In genomic region chr19:17688853-17689595, GRCh38 we compare ENCODE assay signal across 12 cellular contexts. TPM values are rescaled to one million over a fixed set of nuclear protein-coding genes. Genes with fewer than 3 reads are reported as not detected.
DNase-seq lines count a peak whose midpoint lies in the region; ATAC-seq and TF ChIP-seq lines count a peak whose summit lies in the region.
"Had no signal": no experiment of that assay in that cellular context is flagged by ENCODE, and none has a peak within 500 bp of the region (broad histone marks: within the 10 kb centered on the region; RNA-seq: fewer than 3 reads in every experiment).

No MANE protein-coding gene starts in this region.

- ATAC-seq in activated T-cell treated with anti-CD3 and anti-CD28 coated beads, Interleukin-2, amount 50 U/mL, for 72 hours (replicated peaks in 1 of 2): no peak
- no peak for ATAC-seq in activated T-cell treated with anti-CD3 and anti-CD28 coated beads, Interleukin-2, amount 50 U/mL, for 4 hours
- ATAC-seq in WTC11 (peak; percentile 30), HG03045 (IDR thresholded peaks at IDR 0.05; ENCODE audit: unreplicated experiment) (no peak), GM18858 (IDR thresholded peaks at IDR 0.05; ENCODE audit: unreplicated experiment) (no peak)

- H3K27ac Mint-ChIP-seq in activated T-cell treated with anti-CD3 and anti-CD28 coated beads, Interleukin-2, amount 50 U/mL, for 72 hours: no peak overlapping the region
- peak overlapping the region; percentile 83 for H3K27ac Mint-ChIP-seq in WTC11
- H3K27ac Mint-ChIP-seq: activated naive CD4-positive, alpha-beta T cell treated with anti-CD3 and anti-CD28 coated beads, Interleukin-2, amount 50 U/mL, for 72 hours had no signal

- peaks cover 50% of the 10 kb centered on the region for H3K27me3 Mint-ChIP-seq in activated T-cell treated with anti-CD3 and anti-CD28 coated beads, Interleukin-2, amount 50 U/mL, for 72 hours (ENCODE audit: low read depth)
- H3K27me3 Mint-ChIP-seq in activated T-cell treated with anti-CD3 and anti-CD28 coated beads, Interleukin-2, amount 50 U/mL, for 4 hours (ENCODE audit: low read depth): peaks cover 69% of the 10 kb centered on the region
- H3K27me3 Mint-ChIP-seq in WTC11 (ENCODE audit: low read depth): no peaks in the 10 kb centered on the region; the same call in 1 of the 2 replicates

- peaks cover 15% of the 10 kb centered on the region for H3K4me1 Mint-ChIP-seq in activated T-cell treated with anti-CD3 and anti-CD28 coated beads, Interleukin-2, amount 50 U/mL, for 72 hours (ENCODE audit: low read depth)
- peaks cover 13% of the 10 kb centered on the region for H3K4me1 Mint-ChIP-seq in activated T-cell treated with anti-CD3 and anti-CD28 coated beads, Interleukin-2, amount 50 U/mL, for 4 hours (ENCODE audit: low read depth)
- H3K4me1 Mint-ChIP-seq in WTC11: peaks cover 15% of the 10 kb centered on the region

- no peak for TF ChIP-seq POLR2A in uterus (IDR thresholded peaks at IDR 0.05)

- TF ChIP-seq CTCF in WTC11 (IDR thresholded peaks at IDR 0.05): no peak
- TF ChIP-seq CTCF in uterus (IDR thresholded peaks at IDR 0.05): no peak

- CTCF ChIA-PET in WTC11 (lab: Charles Lee): interaction anchor here (0.6 to 1.6 kb wide), 10 partner anchors 10 to 200 kb away, joined by 3 to 9 read pairs (median 3); partner anchors contain the start of gene PGLS

- intact Hi-C loops in uterus (cut with DNase I; ENCODE audit: low total_unique reads): no loop called here

- no peak for DNase-seq in activated T-cell treated with anti-CD3 and anti-CD28 coated beads, Interleukin-2, amount 50 U/mL, for 72 hours
- no peak for DNase-seq in activated T-cell treated with anti-CD3 and anti-CD28 coated beads, Interleukin-2, amount 50 U/mL, for 4 hours
- peak; percentile 44 for DNase-seq in WTC11 (ENCODE audit: low spot score)
- peak; percentile 41 for DNase-seq in iPS-NIHi7 (ENCODE audit: extremely low spot score)
- DNase-seq in uterus: no peak
- DNase-seq: Karpas-422 had no signal

- POLR2A ChIA-PET in WTC11 (lab: Charles Lee): interaction anchor here (0.6 to 1.1 kb wide), 5 partner anchors 9 to 83 kb away, joined by 3 to 4 read pairs (median 3); partner anchors contain the start of gene MAP1S

- H3K4me3 Mint-ChIP-seq in activated T-cell treated with anti-CD3 and anti-CD28 coated beads, Interleukin-2, amount 50 U/mL, for 72 hours: peak overlapping the region; percentile 6 to 74
- H3K4me3 Mint-ChIP-seq in activated T-cell treated with anti-CD3 and anti-CD28 coated beads, Interleukin-2, amount 50 U/mL, for 4 hours: no peak overlapping the region
- peak overlapping the region; percentile 68 for H3K4me3 Mint-ChIP-seq in WTC11

- peaks cover 2% of the 10 kb centered on the region in 2 donors for H3K36me3 Mint-ChIP-seq in activated T-cell treated with anti-CD3 and anti-CD28 coated beads, Interleukin-2, amount 50 U/mL, for 72 hours (ENCODE audit: insufficient read depth in 2 of 2)
- H3K36me3 Mint-ChIP-seq in activated T-cell treated with anti-CD3 and anti-CD28 coated beads, Interleukin-2, amount 50 U/mL, for 4 hours (ENCODE audit: insufficient read depth): no peaks in the 10 kb centered on the region
- H3K36me3 Mint-ChIP-seq in WTC11: peaks cover 3% of the 10 kb centered on the region; the same call in 1 of the 2 replicates

- H3K9me3 Mint-ChIP-seq in activated T-cell treated with anti-CD3 and anti-CD28 coated beads, Interleukin-2, amount 50 U/mL, for 72 hours: peaks cover 0 to 2% of the 10 kb centered on the region in 2 donors
- H3K9me3 Mint-ChIP-seq in activated T-cell treated with anti-CD3 and anti-CD28 coated beads, Interleukin-2, amount 50 U/mL, for 4 hours: peaks cover 3% of the 10 kb centered on the region
- no peaks in the 10 kb centered on the region for H3K9me3 Mint-ChIP-seq in WTC11

- no peaks in the 10 kb centered on the region for H3K9me3 ChIP-seq in uterus
- H3K9me3 ChIP-seq: tibial nerve had no signal

- H3K4me1 ChIP-seq in uterus: no peaks in the 10 kb centered on the region

- no peaks in the 10 kb centered on the region for H3K36me3 ChIP-seq in uterus
- H3K36me3 ChIP-seq: tibial nerve had no signal

- H3K27me3 ChIP-seq in uterus: peaks cover 0 to 11% of the 10 kb centered on the region in 2 donors

- H3K27ac ChIP-seq in temporal lobe (ENCODE audit: low read depth, low read length) (peak overlapping the region; percentile 17), uterus (no peak overlapping the region)
- H3K27ac ChIP-seq: GM23248, tibial nerve had no signal

- no peak overlapping the region for H3K4me3 ChIP-seq in uterus
- H3K4me3 ChIP-seq: GM23248, tibial nerve had no signal

TF ChIP-seq in WTC11, 78 proteins besides CTCF, POLR2A, EP300 and RAD21:
- TF ChIP-seq USF1 (CRISPR knock-in tag; IDR thresholded peaks at IDR 0.05): no peak
- 0 out of 2 replicates have a peak, but pooled peaks have one; percentile 81 for TF ChIP-seq ATF3 (CRISPR knock-in tag; conservative IDR thresholded peaks at IDR 0.05)
- TF ChIP-seq ZNF121 (CRISPR knock-in tag; IDR thresholded peaks at IDR 0.05): 0 out of 2 replicates have a peak, but pooled peaks have one; percentile 8

RNA-seq across cellular contexts. Expression of gene UNC13A, which starts 0.9 kb away (rescaled TPM):
- total RNA-seq in activated T-cell treated with anti-CD3 and anti-CD28 coated beads, Interleukin-2, amount 50 U/mL, for 72 hours: under 1 TPM; 0.31 to 0.32 TPM
- total RNA-seq in activated T-cell treated with anti-CD3 and anti-CD28 coated beads, Interleukin-2, amount 50 U/mL, for 4 hours: under 1 TPM in 2 of 3 donors, not detected in 1; 0.08 to 0.15 TPM
- total RNA-seq in WTC11 (2021): 40.7 to 42.9 TPM (median 41.1 TPM) in 3 replicates
- total RNA-seq in temporal lobe: 43.5 TPM
- under 1 TPM in 3 of 4 donors, not detected in 1; 0.21 to 0.35 (median 0.29) TPM for total RNA-seq in uterus

RNA-seq across cellular contexts. Expression of gene MAP1S, which starts 30.3 kb away (rescaled TPM):
- total RNA-seq in activated T-cell treated with anti-CD3 and anti-CD28 coated beads, Interleukin-2, amount 50 U/mL, for 72 hours: 10 to 100 TPM; 59.5 to 69.9 TPM
- 10 to 100 TPM; 75.7 to 81.4 (median 79.3) TPM for total RNA-seq in activated T-cell treated with anti-CD3 and anti-CD28 coated beads, Interleukin-2, amount 50 U/mL, for 4 hours
- total RNA-seq in WTC11 (2021): 115 to 124 TPM (median 120 TPM) in 3 replicates
- total RNA-seq in temporal lobe: 62.2 TPM
- 10 to 100 TPM in 3 of 4 donors, 1 to 10 TPM in 1; 6.2 to 78.7 (median 50.3) TPM for total RNA-seq in uterus

Comparison
In these comparisons a context has a peak if more than half of its experiments do, and no peak if none do; other contexts are left out.
1. DNase-seq: peak in WTC11 (single experiment) and iPS-NIHi7 (single experiment); none in activated T-cell treated with anti-CD3 and anti-CD28 coated beads, Interleukin-2, amount 50 U/mL, for 72 hours (0 of 2), activated T-cell treated with anti-CD3 and anti-CD28 coated beads, Interleukin-2, amount 50 U/mL, for 4 hours (single experiment) and uterus (0 of 2).
2. RNA of gene UNC13A, which starts 0.9 kb away (total RNA-seq): 43.5 TPM in temporal lobe (single experiment) and 40.7 to 42.9 TPM in WTC11; 0.31 to 0.32 TPM in activated T-cell treated with anti-CD3 and anti-CD28 coated beads, Interleukin-2, amount 50 U/mL, for 72 hours, 0.21 to 0.35 TPM in uterus and 0.08 to 0.15 TPM in activated T-cell treated with anti-CD3 and anti-CD28 coated beads, Interleukin-2, amount 50 U/mL, for 4 hours; every median in the first group is over 10 times any median in the second.